22 cellular contexts compared by ENCODE assay signal in genomic region chr17:61584266-61584665, GRCh38. TPM values are rescaled to one million over a fixed set of nuclear protein-coding genes. Genes with fewer than 3 reads are reported as not detected.
DNase-seq lines count a peak whose midpoint lies in the region; ATAC-seq and TF ChIP-seq lines count a peak whose summit lies in the region.
"Had no signal": no experiment of that assay in that cellular context is flagged by ENCODE, and none has a peak within 500 bp of the region (broad histone marks: within the 10 kb centered on the region; RNA-seq: fewer than 3 reads in every experiment).

No MANE protein-coding gene starts in this region.

- peak overlapping the region; percentile 49 for H2AFZ ChIP-seq in HCT116 (ENCODE audit: low read depth, low read length, poor library complexity, severe bottlenecking)
- peak overlapping the region; percentile 32; the same call in 1 of the 2 replicates for H2AFZ ChIP-seq in OCI-LY7 (ENCODE audit: low read length)
- H2AFZ ChIP-seq in GM23248 = no peak overlapping the region

- no peaks in the 10 kb centered on the region for H3K79me2 ChIP-seq in HCT116 (ENCODE audit: insufficient read depth, low read length)
- no peaks in the 10 kb centered on the region for H3K79me2 ChIP-seq in OCI-LY7 (ENCODE audit: insufficient read depth, low read depth, low read length)
- H3K79me2 ChIP-seq in GM23248 (ENCODE audit: insufficient read depth) = no peaks in the 10 kb centered on the region

- DNase-seq in HCT116 (ENCODE audit: low read depth, low spot score) (no peak), OCI-LY7 (ENCODE audit: low spot score) (no peak), GM23248 (no peak)
- DNase-seq in stimulated activated naive CD8-positive, alpha-beta T cell treated with anti-CD3 and anti-CD28 coated beads, Interleukin-15, amount 100 ng/mL, for 72 hours = no peak
- no peak for DNase-seq in stimulated activated CD4-positive, alpha-beta T cell treated with anti-CD3 and anti-CD28 coated beads, Interleukin-2, amount 100 ng/mL, for 48 hours
- DNase-seq: 8988T; ACHN; BE2C; C1 segment of cervical spinal cord; CD4-positive, alpha-beta memory T cell; CD4-positive, CD25-positive, alpha-beta regulatory T cell; CD8-positive, alpha-beta memory T cell; COR-L47; DMS 273 treated with DMSO at 0.1 percent for 48 hours; DMS153; DMS53; DMS79 treated with DMSO at 0.1 percent for 48 hours; GF-D8 had no signal

- TF ChIP-seq CTCF in HCT116 (IDR thresholded peaks at IDR 0.05 in 2 of 3, conservative IDR thresholded peaks at IDR 0.05 in 1 of 3; ENCODE audit: borderline replicate concordance in 1 of 3, insufficient read depth in 1 of 3, low read depth in 2 of 3, low read length in 2 of 3) = no peak
- no peak for TF ChIP-seq CTCF in OCI-LY7 (conservative IDR thresholded peaks at IDR 0.05; ENCODE audit: low read length)
- TF ChIP-seq CTCF in subcutaneous adipose tissue (IDR thresholded peaks at IDR 0.05; ENCODE audit: low read depth) = peak; percentile 93

- TF ChIP-seq POLR2A in HCT116 (IDR thresholded peaks at IDR 0.05; ENCODE audit: borderline replicate concordance, extremely low read depth, insufficient read depth, insufficient read length) = no peak

- H3K9me2 ChIP-seq in HCT116 (ENCODE audit: insufficient read depth) (no peaks in the 10 kb centered on the region), OCI-LY7 (ENCODE audit: insufficient read depth, low read length) (no peaks in the 10 kb centered on the region), GM23248 (ENCODE audit: insufficient read depth) (no peaks in the 10 kb centered on the region)

- H3K4me1 ChIP-seq in HCT116 (ENCODE audit: control insufficient read depth in 1 of 2, insufficient read depth in 2 of 2, low read length in 2 of 2) (peaks cover 9 to 24% of the 10 kb centered on the region in 2 experiments), OCI-LY7 (ENCODE audit: insufficient read depth, low read length, poor library complexity, severe bottlenecking) (peaks cover 12% of the 10 kb centered on the region), GM23248 (ENCODE audit: insufficient read depth) (no peaks in the 10 kb centered on the region)
- H3K4me1 ChIP-seq: BLaER1 had no signal

- intact Hi-C loops in HCT116 (cut with micrococcal nuclease) = no loop called here
- intact Hi-C loops in OCI-LY7 (cut with micrococcal nuclease; ENCODE audit: unreplicated experiment) = no loop called here

- no peak overlapping the region for H3K4me3 ChIP-seq in HCT116 (replicated peaks in 1 of 2; ENCODE audit: low read depth in 1 of 2, low read length in 2 of 2)
- H3K4me3 ChIP-seq in OCI-LY7 (ENCODE audit: low read depth, low read length, poor library complexity, severe bottlenecking) = no peak overlapping the region
- no peak overlapping the region for H3K4me3 ChIP-seq in GM23248
- H3K4me3 ChIP-seq: BLaER1 had no signal

- in situ Hi-C loops in GM23248 (cut with MboI) = no loop called here

- H3K9ac ChIP-seq in HCT116 (ENCODE audit: low read length) (no peak overlapping the region), GM23248 (no peak overlapping the region)
- H3K9ac ChIP-seq: BLaER1 had no signal

- H3K27ac ChIP-seq in HCT116 (ENCODE audit: low read depth, low read length) (no peak overlapping the region), OCI-LY7 (ENCODE audit: low read depth, low read length, poor library complexity, severe bottlenecking) (no peak overlapping the region), GM23248 (no peak overlapping the region)
- H3K27ac ChIP-seq: BLaER1 had no signal

- RAD21 ChIA-PET in HCT116 (lab: Charles Lee; ENCODE audit: low non-redundant PET in 1 of 2, low total read pairs in 2 of 2, uncharacterized antibody in 2 of 2, unreplicated experiment in 2 of 2) = interaction anchor here in 1 of 2 experiments (0.5 kb wide), 1 partner anchor 860 kb away, joined by 3 read pairs; no protein-coding TSS in a partner anchor

- H3K4me3 Mint-ChIP-seq in stimulated activated naive CD8-positive, alpha-beta T cell treated with anti-CD3 and anti-CD28 coated beads, Interleukin-15, amount 100 ng/mL, for 72 hours = no peak overlapping the region
- H3K4me3 Mint-ChIP-seq: CD14-positive monocyte; CD4-positive, alpha-beta memory T cell; CD4-positive, CD25-positive, alpha-beta regulatory T cell; CD8-positive, alpha-beta memory T cell had no signal

- no peak overlapping the region for H3K27ac Mint-ChIP-seq in stimulated activated naive CD8-positive, alpha-beta T cell treated with anti-CD3 and anti-CD28 coated beads, Interleukin-15, amount 100 ng/mL, for 72 hours
- H3K27ac Mint-ChIP-seq: CD14-positive monocyte; CD4-positive, CD25-positive, alpha-beta regulatory T cell; CD8-positive, alpha-beta memory T cell had no signal

- H3K4me2 ChIP-seq in HCT116 (ENCODE audit: low read length) = no peak overlapping the region
- no peak overlapping the region for H3K4me2 ChIP-seq in OCI-LY7 (ENCODE audit: low read length)
- no peak overlapping the region for H3K4me2 ChIP-seq in GM23248 (ENCODE audit: unreplicated experiment)
- H3K4me2 ChIP-seq: BLaER1 had no signal

- no peaks in the 10 kb centered on the region for H3K9me3 ChIP-seq in HCT116 (ENCODE audit: control insufficient read depth in 1 of 2, insufficient read depth in 1 of 2, low read depth in 1 of 2, low read length in 2 of 2)
- no peaks in the 10 kb centered on the region for H3K9me3 ChIP-seq in OCI-LY7 (ENCODE audit: low read length)
- no peaks in the 10 kb centered on the region for H3K9me3 ChIP-seq in GM23248 (ENCODE audit: low read depth)
- H3K9me3 ChIP-seq: BE2C, BLaER1 had no signal

- H4K20me1 ChIP-seq in HCT116 (ENCODE audit: insufficient read depth) = no peaks in the 10 kb centered on the region
- H4K20me1 ChIP-seq in OCI-LY7 (ENCODE audit: insufficient read depth, low read length) = no peaks in the 10 kb centered on the region
- H4K20me1 ChIP-seq in GM23248 (ENCODE audit: insufficient read depth) = no peaks in the 10 kb centered on the region
- H4K20me1 ChIP-seq: BLaER1 had no signal

- H3K9me3 Mint-ChIP-seq in stimulated activated naive CD8-positive, alpha-beta T cell treated with anti-CD3 and anti-CD28 coated beads, Interleukin-15, amount 100 ng/mL, for 72 hours = no peaks in the 10 kb centered on the region
- H3K9me3 Mint-ChIP-seq: CD14-positive monocyte; CD4-positive, alpha-beta memory T cell; CD8-positive, alpha-beta memory T cell had no signal

- no peak for TF ChIP-seq RAD21 in HCT116 (IDR thresholded peaks at IDR 0.05; ENCODE audit: low read depth)

- BruUV-seq in HCT116 (replicated peaks; lab: Mats Ljungman, UMichigan) (no TSS peak), OCI-LY7 (replicated peaks; lab: Mats Ljungman, UMichigan) (no TSS peak)

- H3K4me1 Mint-ChIP-seq in stimulated activated naive CD8-positive, alpha-beta T cell treated with anti-CD3 and anti-CD28 coated beads, Interleukin-15, amount 100 ng/mL, for 72 hours = no peaks in the 10 kb centered on the region
- H3K4me1 Mint-ChIP-seq: CD14-positive monocyte; CD4-positive, alpha-beta memory T cell; CD4-positive, CD25-positive, alpha-beta regulatory T cell; CD8-positive, alpha-beta memory T cell had no signal

- H3K27me3 ChIP-seq in HCT116 (ENCODE audit: insufficient read depth, low read length) (no peaks in the 10 kb centered on the region), GM23248 (replicated peaks; ENCODE audit: insufficient read depth) (peaks cover 22% of the 10 kb centered on the region)
- H3K27me3 ChIP-seq: BE2C, BLaER1 had no signal

- CTCF ChIA-PET in HCT116 (lab: Charles Lee) = interaction anchor here (0.9 to 3.8 kb wide), 9 partner anchors 9 to 864 kb away, joined by 3 to 29 read pairs (median 7); no protein-coding TSS in a partner anchor
- CTCF ChIA-PET in OCI-LY7 (lab: Charles Lee; ENCODE audit: unreplicated experiment) = no interaction called here

- no peaks in the 10 kb centered on the region for H3K36me3 ChIP-seq in HCT116 (ENCODE audit: control insufficient read depth in 1 of 2, insufficient read depth in 2 of 2, low read length in 2 of 2)
- no peaks in the 10 kb centered on the region for H3K36me3 ChIP-seq in OCI-LY7 (ENCODE audit: insufficient read depth, low read length)
- H3K36me3 ChIP-seq in GM23248 (ENCODE audit: low read depth) = no peaks in the 10 kb centered on the region
- H3K36me3 ChIP-seq: BE2C, BLaER1 had no signal

- no peak for ATAC-seq in HCT116
- no peak for ATAC-seq in stimulated activated naive CD8-positive, alpha-beta T cell treated with anti-CD3 and anti-CD28 coated beads, Interleukin-15, amount 100 ng/mL, for 72 hours

- peaks cover 27% of the 10 kb centered on the region for H3K27me3 Mint-ChIP-seq in stimulated activated naive CD8-positive, alpha-beta T cell treated with anti-CD3 and anti-CD28 coated beads, Interleukin-15, amount 100 ng/mL, for 72 hours

- POLR2A ChIA-PET in HCT116 (lab: Charles Lee) (interaction anchor here (0.9 kb wide), 1 partner anchor 12 kb away, joined by 3 read pairs; no protein-coding TSS in a partner anchor), OCI-LY7 (lab: Charles Lee) (interaction anchor here (0.6 to 1.0 kb wide), 4 partner anchors 8 to 851 kb away, joined by 4 read pairs; no protein-coding TSS in a partner anchor)

- no peaks in the 10 kb centered on the region for H3F3A ChIP-seq in GM23248 (ENCODE audit: insufficient read depth)

- 31 to 42% methylated on average over 2 of the region's 2 CpGs for WGBS in GM23248 (ENCODE audit: low coverage in 1 of 2, low lambda C conversion rate in 2 of 2, missing lambda C conversion rate in 2 of 2), 2 experiments

TF ChIP-seq in HCT116, 20 proteins besides CTCF, POLR2A, EP300 and RAD21 (continues in another document):
- TF ChIP-seq SIN3A (IDR thresholded peaks at IDR 0.05; ENCODE audit: low read depth) = no peak
- no peak for TF ChIP-seq ZNF274 (IDR thresholded peaks at IDR 0.05; ENCODE audit: low read depth, low read length)
- no peak for TF ChIP-seq CBX3 (IDR thresholded peaks at IDR 0.05; ENCODE audit: low read depth)

RNA-seq across cellular contexts. Expression of gene NACA2, which starts 6.8 kb away (rescaled TPM):
- total RNA-seq in HCT116 (2021; ENCODE audit: unreplicated experiment) = not detected
- 0.23 TPM in 1 of 2 replicates, not detected in the other for polyA plus RNA-seq in HCT116 (2012)
- total RNA-seq in OCI-LY7 (2014; rRNA removed; shearing (Covaris generic)) = 0.23 TPM in 1 of 2 replicates, not detected in the other
- not detected in 2 replicates for total RNA-seq in OCI-LY7 (2022)
- not detected for total RNA-seq in subcutaneous adipose tissue
- total RNA-seq in GM23248 (2014; rRNA removed; shearing (Covaris generic)) = not detected in 2 replicates
- polyA plus RNA-seq in GM23248 (2016; fragmentation: Nextera tagmentation; extraction: Ambion mirVana) = not detected in 2 replicates
- total RNA-seq: A673; CD4-positive, alpha-beta memory T cell; CD4-positive, CD25-positive, alpha-beta regulatory T cell; CD8-positive, alpha-beta memory T cell had no signal
- polyA plus RNA-seq: CD14-positive monocyte; CD4-positive, alpha-beta memory T cell; CD4-positive, CD25-positive, alpha-beta regulatory T cell; CD8-positive, alpha-beta memory T cell had no signal
